26 cellular contexts compared by ENCODE assay signal in the genomic region with DNA sequence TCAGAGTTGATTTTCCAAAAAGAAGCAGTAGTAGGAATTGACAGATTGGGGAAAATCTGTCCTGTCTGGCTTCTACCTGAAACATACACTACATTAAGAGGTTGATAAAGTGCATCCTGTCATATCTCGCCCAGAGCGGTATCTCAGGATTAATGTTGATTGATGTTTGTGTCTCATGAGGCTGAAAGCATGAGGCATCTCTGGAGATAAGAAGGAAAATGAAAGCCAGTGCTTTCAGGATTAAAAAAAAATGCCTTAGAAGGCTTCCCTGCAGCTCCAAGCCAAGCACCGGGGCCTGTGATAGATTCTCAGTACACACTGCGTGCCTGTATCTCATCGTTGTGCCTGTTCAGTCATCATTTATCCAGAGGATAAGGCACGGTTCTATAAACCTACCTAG. TPM values are rescaled to one million over a fixed set of nuclear protein-coding genes. Genes with fewer than 3 reads are reported as not detected.
"Had no signal": no experiment of that assay in that cellular context is flagged by ENCODE, and none has a peak within 500 bp of the region (broad histone marks: within the 10 kb centered on the region; RNA-seq: fewer than 3 reads in every experiment).

No MANE protein-coding gene starts in this region.

- H3K4me1 Mint-ChIP-seq: T-cell had no signal

- ATAC-seq: HepG2, T-cell had no signal

- H3K4me3 Mint-ChIP-seq: T-cell had no signal

- H3K9me3 Mint-ChIP-seq: T-cell had no signal

- DNase-seq: IMR-90, MV-4-11, NCI-H1048, NCI-H1105, NCI-H1417, NCI-H1436 treated with DMSO at 0.1 percent for 48 hours, NCI-H1694 treated with DMSO at 0.1 percent for 48 hours, NCI-H1930, NCI-H2081 treated with DMSO at 0.1 percent for 48 hours, NCI-H2171, NCI-H226, NCI-H446, NCI-H510A, NCI-H524 treated with DMSO at 0.1 percent for 48 hours, NCI-H69, NCI-H774, SHP77, SW 1271, T-cell had no signal

- H3K27ac Mint-ChIP-seq: T-cell had no signal

- H3K36me3 Mint-ChIP-seq: T-cell had no signal

- H3K27ac ChIP-seq: RWPE1 had no signal

- FAIRE-seq: HepG2, RCC 7860 had no signal

RNA-seq across cellular contexts. Expression of a gene that starts 26.4 kb away (rescaled TPM):
- total RNA-seq: HepG2, HT1080, IMR-90, LHCN-M2, MCF 10A, SK-MEL-5 had no signal
- polyA plus RNA-seq: HepG2, IMR-90 had no signal

RNA-seq across cellular contexts. Expression of a gene that starts 57.8 kb away (rescaled TPM):
- total RNA-seq: HepG2, HT1080, IMR-90, LHCN-M2, MCF 10A, SK-MEL-5 had no signal
- polyA plus RNA-seq: HepG2, IMR-90 had no signal
